In the genomic region with DNA sequence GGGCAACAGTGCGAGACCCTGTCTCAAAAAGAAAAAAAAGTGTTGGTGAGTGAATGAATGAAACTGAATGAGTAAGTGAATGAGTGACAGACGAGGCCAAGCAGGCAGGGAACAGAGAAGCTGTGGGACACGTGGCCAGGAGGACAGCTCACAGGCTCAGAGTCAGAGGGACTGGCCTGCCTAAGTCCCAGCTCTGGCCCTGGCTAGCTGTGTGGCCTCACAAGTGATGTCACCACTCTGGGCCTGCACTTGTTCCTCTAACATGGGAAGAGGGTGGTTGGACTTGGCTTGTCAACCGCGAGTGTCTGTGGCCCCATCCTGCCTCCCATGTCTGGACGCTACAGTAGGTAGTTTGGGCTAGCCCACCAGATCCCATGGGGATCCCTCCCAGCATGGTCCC, we compare ENCODE assay signal across 21 cellular contexts. TPM values are rescaled to one million over a fixed set of nuclear protein-coding genes. Genes with fewer than 3 reads are reported as not detected.
"Had no signal": no experiment of that assay in that cellular context is flagged by ENCODE, and none has a peak within 500 bp of the region (broad histone marks: within the 10 kb centered on the region; RNA-seq: fewer than 3 reads in every experiment).

No MANE protein-coding gene starts in this region.

- H3K4me1 ChIP-seq: foreskin keratinocyte had no signal

- H3K36me3 Mint-ChIP-seq: mesothelial cell of epicardium, naive B cell had no signal

- ATAC-seq: foreskin keratinocyte, heart right ventricle, left colon, left lobe of liver, lower lobe of right lung, mucosa of descending colon had no signal

- H3K4me3 Mint-ChIP-seq: mesothelial cell of epicardium had no signal

- H3K9me3 ChIP-seq: esophagus muscularis mucosa, heart right ventricle, left ventricle myocardium inferior, lower lobe of right lung, mucosa of descending colon had no signal

- H3K27ac ChIP-seq: coronary artery, dorsolateral prefrontal cortex, esophagus muscularis mucosa, foreskin keratinocyte, lower lobe of right lung had no signal

- H3K4me3 ChIP-seq: coronary artery, dorsolateral prefrontal cortex, esophagus muscularis mucosa, heart right ventricle, left ventricle myocardium inferior, lower lobe of right lung, mucosa of descending colon had no signal

- H3K9me3 Mint-ChIP-seq: mesothelial cell of epicardium, naive B cell had no signal

- DNase-seq: dermis blood vessel endothelial cell; dorsolateral prefrontal cortex; effector CD4-positive, alpha-beta T cell; effector memory CD4-positive, alpha-beta T cell; foreskin keratinocyte; glutamatergic neuron; head of caudate nucleus; heart right ventricle; hippocampal formation; kidney; kidney glomerular epithelial cell; left colon; left ventricle myocardium inferior; lower lobe of right lung; mesenchymal stem cell; mucosa of descending colon; naive B cell had no signal

- H3K27ac Mint-ChIP-seq: mesothelial cell of epicardium, naive B cell had no signal

- H3K36me3 ChIP-seq: esophagus muscularis mucosa, heart right ventricle, left ventricle myocardium inferior, lower lobe of right lung had no signal

RNA-seq across cellular contexts. Expression of a gene that starts 4.7 kb away (rescaled TPM):
- total RNA-seq: foreskin keratinocyte had no signal
- polyA plus RNA-seq: foreskin keratinocyte had no signal
